Comparison of ENCODE assay signal across 17 cellular contexts in the genomic region with DNA sequence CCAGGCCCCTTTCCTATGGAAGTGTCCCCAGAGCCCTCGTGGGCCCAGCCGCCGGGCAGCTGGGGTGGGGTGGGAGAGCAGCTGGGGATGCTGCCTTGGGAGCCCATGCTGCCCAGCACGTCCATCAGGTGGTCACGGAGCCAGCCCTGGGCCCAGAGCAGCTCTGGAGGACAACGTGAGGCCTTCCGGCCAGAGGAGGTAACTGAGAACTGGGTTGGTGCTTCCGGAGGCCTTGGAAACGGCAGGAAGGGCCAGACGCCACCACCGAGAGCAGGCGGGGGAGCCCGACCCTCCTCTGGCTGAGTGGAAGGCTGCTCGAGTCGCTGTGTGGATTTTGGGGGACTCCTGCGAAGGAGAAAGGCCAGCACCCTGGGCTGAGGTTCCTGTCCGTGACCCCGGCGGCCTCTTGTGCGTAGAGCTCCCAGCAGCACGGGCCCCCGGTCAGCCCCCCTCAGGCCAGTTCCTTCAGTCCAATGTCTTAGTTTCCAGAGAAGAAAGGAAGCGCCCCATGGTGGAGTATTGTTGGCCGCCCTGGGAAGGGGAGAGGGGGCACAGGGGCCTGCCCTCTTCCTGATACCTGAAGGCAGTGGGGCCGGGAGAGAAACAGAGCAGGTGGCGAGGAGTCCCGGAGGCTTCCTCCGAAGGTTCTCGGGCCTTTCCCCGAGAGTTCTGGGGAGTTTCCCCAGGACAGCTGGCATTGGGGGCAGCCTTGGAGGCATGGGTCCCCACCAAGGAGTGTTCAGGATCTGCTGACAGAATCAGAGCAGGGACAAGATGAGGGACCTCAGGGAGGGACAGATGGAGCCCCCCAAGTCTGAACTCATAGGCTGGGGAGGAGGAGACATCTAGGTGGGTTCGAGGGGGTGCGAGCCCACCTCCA.
A peak's percentile ranks its signal among the peaks of the same experiment; 100 is the strongest.
DNase-seq lines count a peak whose midpoint lies in the region; ATAC-seq and TF ChIP-seq lines count a peak whose summit lies in the region.
"Had no signal": no experiment of that assay in that cellular context is flagged by ENCODE, and none has a peak within 500 bp of the region (broad histone marks: within the 10 kb centered on the region; RNA-seq: fewer than 3 reads in every experiment).

No MANE protein-coding gene starts in this region.

- peaks cover 0 to 3% of the 10 kb centered on the region in 2 donors for H3K4me1 ChIP-seq in right atrium auricular region
- H3K4me1 ChIP-seq in uterus, result no peaks in the 10 kb centered on the region
- H3K4me1 ChIP-seq: pancreas had no signal

- H3K9me3 ChIP-seq in right atrium auricular region (no peaks in the 10 kb centered on the region), uterus (no peaks in the 10 kb centered on the region)
- H3K9me3 ChIP-seq: pancreas had no signal

- H3K4me1 Mint-ChIP-seq in nephron, result peaks cover 6% of the 10 kb centered on the region

- no peak overlapping the region for H3K4me3 ChIP-seq in right atrium auricular region
- no peak overlapping the region for H3K4me3 ChIP-seq in uterus
- no peak overlapping the region for H3K4me3 ChIP-seq in foreskin fibroblast (ENCODE audit: low read depth in 1 of 2, low read length in 2 of 2)
- H3K4me3 ChIP-seq: coronary artery, pancreas had no signal

- peaks cover 20% of the 10 kb centered on the region for H3K36me3 ChIP-seq in right atrium auricular region
- H3K36me3 ChIP-seq in uterus, result no peaks in the 10 kb centered on the region

- H3K27ac ChIP-seq in right atrium auricular region (no peak overlapping the region), caudate nucleus (ENCODE audit: low read depth, low read length) (peak overlapping the region; percentile 36), uterus (peak overlapping the region; percentile 23 to 43)
- H3K27ac ChIP-seq: coronary artery, epithelial cell of prostate, pancreas had no signal

- H3K27me3 ChIP-seq in right atrium auricular region (no peaks in the 10 kb centered on the region), uterus (no peaks in the 10 kb centered on the region)
- H3K27me3 ChIP-seq: pancreas had no signal

- peaks cover 11% of the 10 kb centered on the region for H3K36me3 Mint-ChIP-seq in nephron (ENCODE audit: low read depth)

- no peak for TF ChIP-seq CTCF in right atrium auricular region (IDR thresholded peaks at IDR 0.05)
- no peak for TF ChIP-seq CTCF in nephron (IDR thresholded peaks at IDR 0.05; ENCODE audit: unreplicated experiment in 3 of 3)
- no peak for TF ChIP-seq CTCF in uterus (IDR thresholded peaks at IDR 0.05)
- no peak for TF ChIP-seq CTCF in foreskin fibroblast (IDR thresholded peaks at IDR 0.05; ENCODE audit: low read depth, low read length)

- TF ChIP-seq POLR2A in uterus (IDR thresholded peaks at IDR 0.05), result no peak

- intact Hi-C loops in Right ventricle myocardium inferior (cut with DNase I), result loop anchor here (10.0 kb wide), 1 partner anchor 166 kb away; no protein-coding TSS in a partner anchor
- intact Hi-C loops in uterus (cut with DNase I; ENCODE audit: low total_unique reads), result no loop called here

- H3K9me3 Mint-ChIP-seq in nephron, result no peaks in the 10 kb centered on the region
- H3K9me3 Mint-ChIP-seq: activated naive CD4-positive, alpha-beta T cell treated with anti-CD3 and anti-CD28 coated beads for 36 hours had no signal

- H3K27ac Mint-ChIP-seq in nephron, result peak overlapping the region in 2 of 3 experiments; percentile 3 to 17
- H3K27ac Mint-ChIP-seq: activated naive CD4-positive, alpha-beta T cell treated with anti-CD3 and anti-CD28 coated beads for 36 hours had no signal

- DNase-seq in Right ventricle myocardium inferior (ENCODE audit: missing footprints), result peak; percentile 37
- no peak for DNase-seq in right atrium auricular region (ENCODE audit: low spot score)
- no peak for DNase-seq in caudate nucleus (lab: John Stamatoyannopoulos, UW)
- no peak for DNase-seq in uterus
- DNase-seq in T1000 (lab: John Stamatoyannopoulos, UW), result no peak
- no peak for DNase-seq in anterior cingulate cortex (lab: John Stamatoyannopoulos, UW)
- DNase-seq in foreskin fibroblast, result no peak
- DNase-seq: activated naive CD4-positive, alpha-beta T cell treated with anti-CD3 and anti-CD28 coated beads for 36 hours; C1 segment of cervical spinal cord; left ventricle myocardium superior; MM.1S; NCI-H345; substantia nigra had no signal

- peak; percentile 11 for ATAC-seq in Right ventricle myocardium inferior
- ATAC-seq: left ventricle myocardium superior, pancreas had no signal

- peaks cover 3% of the 10 kb centered on the region for H3K27me3 Mint-ChIP-seq in nephron (ENCODE audit: low read depth)

- no peak overlapping the region for H3K4me3 Mint-ChIP-seq in nephron
- H3K4me3 Mint-ChIP-seq: activated naive CD4-positive, alpha-beta T cell treated with anti-CD3 and anti-CD28 coated beads for 36 hours had no signal

Comparison
In these comparisons a context has a peak if more than half of its experiments do, and no peak if none do; other contexts are left out.
1. H3K27ac ChIP-seq: peak in caudate nucleus (single experiment) and uterus (2 of 2); none in right atrium auricular region (0 of 2).